Comparison of ENCODE assay signal across 7 cellular contexts in the genomic region with DNA sequence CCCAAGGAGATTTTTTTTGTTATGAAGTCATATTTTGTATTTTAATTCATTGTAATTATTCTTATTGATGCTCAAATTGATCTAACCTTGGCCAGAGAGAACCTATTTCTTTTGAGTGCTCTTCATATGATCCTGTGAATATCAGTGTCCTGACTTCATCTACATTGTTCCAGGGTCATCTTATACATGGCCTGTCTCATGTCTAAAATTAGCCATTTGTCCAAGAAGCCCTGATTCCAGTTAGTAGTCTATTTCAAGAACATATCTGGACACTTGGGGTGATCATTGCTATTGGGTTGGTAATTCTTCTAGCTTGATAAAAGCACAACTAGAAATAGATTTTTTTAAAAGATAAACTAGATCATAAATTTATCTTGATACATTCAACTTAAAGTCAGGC.
"Had no signal": no experiment of that assay in that cellular context is flagged by ENCODE, and none has a peak within 500 bp of the region (broad histone marks: within the 10 kb centered on the region; RNA-seq: fewer than 3 reads in every experiment).

No MANE protein-coding gene starts in this region.

- H3K4me3 ChIP-seq: GM12878 had no signal

- DNase-seq: GDM1, GF-D8 had no signal

- ATAC-seq: GM12878 had no signal

- FAIRE-seq: GM12878, GM12891, GM12892, GM18507, GM19239 had no signal
